ENCODE assay signal across 16 cellular contexts in the genomic region with DNA sequence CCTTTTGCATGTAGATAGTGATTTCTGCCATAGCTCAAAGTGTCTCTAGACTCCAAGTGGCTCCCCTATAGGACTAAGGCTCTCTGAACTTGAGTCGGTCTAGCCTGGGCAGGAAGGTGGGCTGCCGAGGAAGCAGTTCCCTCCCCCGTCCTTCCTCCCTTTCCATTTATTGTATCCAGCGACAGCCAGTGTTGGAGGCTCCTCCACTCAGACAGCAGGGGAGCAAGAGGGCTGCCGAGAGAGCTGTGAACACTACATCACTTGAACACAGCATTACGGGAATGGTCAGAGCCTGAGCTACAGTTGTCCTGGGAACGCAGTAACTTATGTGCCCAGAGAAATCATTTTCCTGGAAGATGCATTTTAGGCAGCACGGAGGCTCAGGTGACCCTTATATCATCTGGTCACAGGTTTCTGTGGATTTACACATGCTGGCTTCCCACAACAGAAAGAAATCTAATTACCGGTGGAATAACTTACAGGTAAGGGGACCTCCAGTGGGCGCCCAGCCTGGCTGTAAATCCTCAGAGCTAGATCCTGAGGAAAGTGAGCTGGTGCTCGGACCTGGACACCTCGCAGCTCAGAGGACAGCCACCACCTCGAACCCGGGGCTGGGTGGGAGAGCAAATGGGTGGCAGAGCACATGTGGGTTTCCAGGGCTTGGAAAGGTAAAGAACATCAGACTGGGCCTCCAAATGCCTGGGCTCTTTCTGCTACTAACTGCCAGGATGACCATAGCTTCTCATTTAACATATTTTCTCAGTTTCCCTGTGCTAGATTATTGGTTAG.
DNase-seq lines count a peak whose midpoint lies in the region; ATAC-seq and TF ChIP-seq lines count a peak whose summit lies in the region.
"Had no signal": no experiment of that assay in that cellular context is flagged by ENCODE, and none has a peak within 500 bp of the region (broad histone marks: within the 10 kb centered on the region; RNA-seq: fewer than 3 reads in every experiment).

No MANE protein-coding gene starts in this region.

- in situ Hi-C loops in brain microvascular endothelial cell (cut with HindIII; ENCODE audit: low pct_ligation_motif_present, low sequenced_read_pairs), result no loop called here

- intact Hi-C loops in right cardiac atrium (cut with DNase I), result loop anchor here in 1 of 4 donors (5.0 kb wide), 1 partner anchor 246 kb away; no protein-coding TSS in a partner anchor

- H3K27me3 ChIP-seq in right cardiac atrium (ENCODE audit: control insufficient read depth, insufficient read depth), result no peaks in the 10 kb centered on the region
- no peaks in the 10 kb centered on the region for H3K27me3 ChIP-seq in right atrium auricular region
- H3K27me3 ChIP-seq in brain microvascular endothelial cell (replicated peaks), result no peaks in the 10 kb centered on the region

- H3K4me1 ChIP-seq in right cardiac atrium (ENCODE audit: control insufficient read depth, insufficient read depth, low read length), result no peaks in the 10 kb centered on the region
- no peaks in the 10 kb centered on the region for H3K4me1 ChIP-seq in right atrium auricular region

- ATAC-seq in right cardiac atrium, result peak; percentile 10 to 29
- no peak for ATAC-seq in HG03097 (IDR thresholded peaks at IDR 0.05; ENCODE audit: low FRiP score, unreplicated experiment)
- ATAC-seq: activated T-cell treated with anti-CD3 and anti-CD28 coated beads, Interleukin-2, amount 50 U/mL, for 4 hours; Right ventricle myocardium inferior; T-helper 17 cell had no signal

- H3K27ac ChIP-seq in right cardiac atrium (ENCODE audit: low read length) (no peak overlapping the region), right atrium auricular region (no peak overlapping the region), brain microvascular endothelial cell (no peak overlapping the region)

- H3K9me3 ChIP-seq in right cardiac atrium (ENCODE audit: control insufficient read depth, low read length) (no peaks in the 10 kb centered on the region), right atrium auricular region (no peaks in the 10 kb centered on the region)

- 53% methylated on average over 14 of the region's 14 CpGs for WGBS in right cardiac atrium

- H3K4me3 ChIP-seq in right cardiac atrium (ENCODE audit: low read length) (no peak overlapping the region), right atrium auricular region (no peak overlapping the region), brain microvascular endothelial cell (ENCODE audit: low read depth, low read length) (no peak overlapping the region)
- H3K4me3 ChIP-seq: smooth muscle cell had no signal

- DNase-seq in right cardiac atrium, result no peak
- DNase-seq in right atrium auricular region (ENCODE audit: low spot score), result no peak
- peak; percentile 19 for DNase-seq in brain microvascular endothelial cell
- peak; percentile 93 for DNase-seq in left kidney (ENCODE audit: low read depth, low spot score)
- no peak for DNase-seq in AG08396 (ENCODE audit: low spot score)
- no peak for DNase-seq in amniotic stem cell (lab: John Stamatoyannopoulos, UW)
- no peak for DNase-seq in T-helper 9 cell
- DNase-seq: activated CD4-positive, alpha-beta T cell treated with anti-CD3 and anti-CD28 coated beads for 4 hours; activated T-cell treated with anti-CD3 and anti-CD28 coated beads, Interleukin-2, amount 50 U/mL, for 4 hours; Karpas-422; midbrain; NCI-H187; T-helper 17 cell had no signal

- H3K36me3 ChIP-seq in right atrium auricular region (no peaks in the 10 kb centered on the region), brain microvascular endothelial cell (replicated peaks) (no peaks in the 10 kb centered on the region)

- TF ChIP-seq CTCF in right atrium auricular region (IDR thresholded peaks at IDR 0.05) (no peak), brain microvascular endothelial cell (IDR thresholded peaks at IDR 0.05; ENCODE audit: low read depth, low read length, missing control alignments) (peak; percentile 49)

Comparison
In these comparisons a context has a peak if more than half of its experiments do, and no peak if none do; other contexts are left out.
1. DNase-seq: peak in brain microvascular endothelial cell (single experiment) and left kidney (single experiment); none in right cardiac atrium (0 of 3), right atrium auricular region (single experiment), AG08396 (single experiment), amniotic stem cell (single experiment) and T-helper 9 cell (single experiment).